In genomic region chr20:49219091-49219923, GRCh38 we compare ENCODE assay signal across 8 cellular contexts. TPM values are rescaled to one million over a fixed set of nuclear protein-coding genes. Genes with fewer than 3 reads are reported as not detected.
DNase-seq lines count a peak whose midpoint lies in the region; TF ChIP-seq lines count a peak whose summit lies in the region.

TSS of gene DDX27 (plus strand) at chr20:49219416. CDS start at chr20:49219449, 33 bp downstream.

- H3K9ac ChIP-seq in subcutaneous abdominal adipose tissue (ENCODE audit: low read length in 5 of 5): peak within 1 kb of the TSS; percentile 79 to 93 (median 84)

- no peak for TF ChIP-seq CTCF in HEK293 (tag by site-specific recombination; IDR thresholded peaks at IDR 0.05)

- DNase-seq in GDM1 (lab: John Stamatoyannopoulos, UW) (peak; percentile 95), MV-4-11 (lab: John Stamatoyannopoulos, UW) (peak; percentile 98), SK-MEL-5 (ENCODE audit: low read depth, low spot score) (peak; percentile 99), foreskin melanocyte (peak; percentile 97)
- peak; percentile 95 for DNase-seq in activated naive CD4-positive, alpha-beta T cell treated with Interleukin-2 at 50 U/mL for 16 hours

- peak within 1 kb of the TSS; percentile 71 for H3K4me3 ChIP-seq in HEK293 (ENCODE audit: low read depth, low read length)
- peak within 1 kb of the TSS; percentile 78 for H3K4me3 ChIP-seq in neuron (ENCODE audit: low read length)
- peak within 1 kb of the TSS; percentile 89 to 100 (median 96) for H3K4me3 ChIP-seq in subcutaneous abdominal adipose tissue (ENCODE audit: low read depth in 1 of 5, low read length in 5 of 5)

- H3K27ac ChIP-seq in HEK293 (ENCODE audit: extremely low read depth, low read depth, low read length) (peak within 1 kb of the TSS; percentile 37; the same call in 1 of the 2 replicates), subcutaneous abdominal adipose tissue (ENCODE audit: low read depth, low read length) (peak within 1 kb of the TSS; percentile 88)

- POLR2A ChIA-PET in HEK293 (lab: Yijun Ruan, JAX): interaction anchor here (0.6 to 1.0 kb wide), 9 partner anchors 18 to 1524 kb away, joined by 3 to 9 read pairs (median 5); no protein-coding TSS in a partner anchor

- H3K9me3 ChIP-seq in HEK293 (ENCODE audit: control insufficient read depth, insufficient read depth, low read depth, low read length) (no peaks in the 10 kb centered on the region), neuron (ENCODE audit: low read length) (no peaks in the 10 kb centered on the region), subcutaneous abdominal adipose tissue (ENCODE audit: control insufficient read depth in 5 of 5, low read length in 5 of 5) (no peaks in the 10 kb centered on the region)

- CTCF ChIA-PET in HEK293 (lab: Yijun Ruan, JAX): interaction anchor here (0.5 to 4.4 kb wide), 4 partner anchors 81 to 223 kb away, joined by 3 to 101 read pairs (median 3); no protein-coding TSS in a partner anchor

- H2AFZ ChIP-seq in neuron (ENCODE audit: low read depth, low read length): peak within 1 kb of the TSS; percentile 58

- peaks cover 20 to 28% of the 10 kb centered on the region in 2 experiments; a peak in 2 of 3 replicates for H3K36me3 ChIP-seq in HEK293 (ENCODE audit: control insufficient read depth in 2 of 2, insufficient read depth in 1 of 2, low read length in 2 of 2)
- peaks cover 26% of the 10 kb centered on the region for H3K36me3 ChIP-seq in neuron (ENCODE audit: insufficient read depth, low read length)
- H3K36me3 ChIP-seq in subcutaneous abdominal adipose tissue (ENCODE audit: control insufficient read depth in 5 of 5, insufficient read depth in 5 of 5, low read length in 5 of 5): peaks cover 4 to 29% (median 26%) of the 10 kb centered on the region in 5 donors

- in situ Hi-C loops in SK-MEL-5 (cut with HindIII; ENCODE audit: low pct_unique_long_range_greater_than_20kb, low sequenced_read_pairs): no loop called here

- H3K4me1 ChIP-seq in HEK293 (ENCODE audit: control insufficient read depth, insufficient read depth, low read length): no peaks in the 10 kb centered on the region
- peaks cover 8% of the 10 kb centered on the region for H3K4me1 ChIP-seq in neuron (ENCODE audit: insufficient read depth, low read length)
- H3K4me1 ChIP-seq in subcutaneous abdominal adipose tissue (ENCODE audit: control insufficient read depth in 5 of 5, insufficient read depth in 5 of 5, low read length in 5 of 5): peaks cover 2 to 24% (median 20%) of the 10 kb centered on the region in 5 donors

- H3K27me3 ChIP-seq in neuron (ENCODE audit: insufficient read depth, low read length): no peaks in the 10 kb centered on the region
- no peaks in the 10 kb centered on the region for H3K27me3 ChIP-seq in subcutaneous abdominal adipose tissue (ENCODE audit: control insufficient read depth in 5 of 5, insufficient read depth in 4 of 5, low read length in 5 of 5)

TF ChIP-seq in HEK293, 187 proteins besides CTCF, POLR2A, EP300 and RAD21 (continues in another document):
- TF ChIP-seq ZFP69B (tag by site-specific recombination; IDR thresholded peaks at IDR 0.05) (peak; percentile 55; the same call in 1 of the 2 replicates), ZNF513 (tag by site-specific recombination; IDR thresholded peaks at IDR 0.05) (peak; percentile 52), SP2 (tag by site-specific recombination; IDR thresholded peaks at IDR 0.05) (peak; percentile 93), ZFP41 (tag by site-specific recombination; IDR thresholded peaks at IDR 0.05; ENCODE audit: borderline replicate concordance) (no peak), ZEB2 (tag by site-specific recombination; IDR thresholded peaks at IDR 0.05) (0 out of 2 replicates have a peak, but pooled peaks have one; percentile 21), SP7 (tag by site-specific recombination; IDR thresholded peaks at IDR 0.05) (peak; percentile 58), YY1 (tag by site-specific recombination; IDR thresholded peaks at IDR 0.05) (no peak), GFI1B (tag by site-specific recombination; IDR thresholded peaks at IDR 0.05) (no peak), ZNF2 (tag by site-specific recombination; IDR thresholded peaks at IDR 0.05) (peak; percentile 58; the same call in 1 of the 2 replicates), SP3 (tag by site-specific recombination; IDR thresholded peaks at IDR 0.05) (peak; percentile 76), KLF16 (tag by site-specific recombination; IDR thresholded peaks at IDR 0.05) (peak; percentile 69; the same call in 1 of the 2 replicates), ZNF132 (tag by site-specific recombination; IDR thresholded peaks at IDR 0.05; ENCODE audit: borderline replicate concordance) (no peak)
- TF ChIP-seq, protein P1, sequence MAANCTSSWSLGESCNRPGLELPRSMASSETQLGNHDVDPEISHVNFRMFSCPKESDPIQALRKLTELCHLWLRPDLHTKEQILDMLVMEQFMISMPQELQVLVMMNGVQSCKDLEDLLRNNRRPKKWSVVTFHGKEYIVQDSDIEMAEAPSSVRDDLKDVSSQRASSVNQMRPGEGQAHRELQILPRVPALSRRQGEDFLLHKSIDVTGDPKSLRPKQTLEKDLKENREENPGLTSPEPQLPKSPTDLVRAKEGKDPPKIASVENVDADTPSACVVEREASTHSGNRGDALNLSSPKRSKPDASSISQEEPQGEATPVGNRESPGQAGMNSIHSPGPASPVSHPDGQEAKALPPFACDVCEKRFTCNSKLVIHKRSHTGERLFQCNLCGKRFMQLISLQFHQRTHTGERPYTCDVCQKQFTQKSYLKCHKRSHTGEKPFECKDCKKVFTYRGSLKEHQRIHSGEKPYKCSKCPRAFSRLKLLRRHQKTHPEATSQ (tag by site-specific recombination; IDR thresholded peaks at IDR 0.05): peak; percentile 37; the same call in 1 of the 2 replicates
- TF ChIP-seq, protein P2, sequence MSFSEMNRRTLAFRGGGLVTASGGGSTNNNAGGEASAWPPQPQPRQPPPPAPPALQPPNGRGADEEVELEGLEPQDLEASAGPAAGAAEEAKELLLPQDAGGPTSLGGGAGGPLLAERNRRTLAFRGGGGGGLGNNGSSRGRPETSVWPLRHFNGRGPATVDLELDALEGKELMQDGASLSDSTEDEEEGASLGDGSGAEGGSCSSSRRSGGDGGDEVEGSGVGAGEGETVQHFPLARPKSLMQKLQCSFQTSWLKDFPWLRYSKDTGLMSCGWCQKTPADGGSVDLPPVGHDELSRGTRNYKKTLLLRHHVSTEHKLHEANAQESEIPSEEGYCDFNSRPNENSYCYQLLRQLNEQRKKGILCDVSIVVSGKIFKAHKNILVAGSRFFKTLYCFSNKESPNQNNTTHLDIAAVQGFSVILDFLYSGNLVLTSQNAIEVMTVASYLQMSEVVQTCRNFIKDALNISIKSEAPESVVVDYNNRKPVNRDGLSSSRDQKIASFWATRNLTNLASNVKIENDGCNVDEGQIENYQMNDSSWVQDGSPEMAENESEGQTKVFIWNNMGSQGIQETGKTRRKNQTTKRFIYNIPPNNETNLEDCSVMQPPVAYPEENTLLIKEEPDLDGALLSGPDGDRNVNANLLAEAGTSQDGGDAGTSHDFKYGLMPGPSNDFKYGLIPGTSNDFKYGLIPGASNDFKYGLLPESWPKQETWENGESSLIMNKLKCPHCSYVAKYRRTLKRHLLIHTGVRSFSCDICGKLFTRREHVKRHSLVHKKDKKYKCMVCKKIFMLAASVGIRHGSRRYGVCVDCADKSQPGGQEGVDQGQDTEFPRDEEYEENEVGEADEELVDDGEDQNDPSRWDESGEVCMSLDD (tag by site-specific recombination; IDR thresholded peaks at IDR 0.05): peak; percentile 51

RNA-seq across cellular contexts. Expression of gene DDX27, which starts in this region (rescaled TPM):
- total RNA-seq in SK-MEL-5 (2014; rRNA removed; shearing (Covaris generic)): 53.7 and 54.8 TPM in 2 replicates
- 38.8 and 46.3 TPM in 2 replicates for polyA plus RNA-seq in SK-MEL-5 (2015; cell fraction: cytosol; rRNA removed)
- 42.0 and 51.8 TPM in 2 replicates for polyA plus RNA-seq in SK-MEL-5 (2015; cell fraction: nucleus; rRNA removed)

Comparison
In these comparisons a context has a peak if more than half of its experiments do, and no peak if none do; other contexts are left out.
1. Peak in every context shown above with its lines: DNase-seq, H3K4me3 ChIP-seq and H3K27ac ChIP-seq.